In genomic region chr4:114590360-114590759, GRCh38 we compare ENCODE assay signal across 1 cellular context. TPM values are rescaled to one million over a fixed set of nuclear protein-coding genes. Genes with fewer than 3 reads are reported as not detected.
"Had no signal": no experiment of that assay in that cellular context is flagged by ENCODE, and none has a peak within 500 bp of the region (broad histone marks: within the 10 kb centered on the region; RNA-seq: fewer than 3 reads in every experiment).

No MANE protein-coding gene starts in this region.

RNA-seq across cellular contexts. Expression of gene UGT8, which starts 8.2 kb away (rescaled TPM):
- total RNA-seq: G401 had no signal
